Comparison of ENCODE assay signal across 5 cellular contexts in the genomic region with DNA sequence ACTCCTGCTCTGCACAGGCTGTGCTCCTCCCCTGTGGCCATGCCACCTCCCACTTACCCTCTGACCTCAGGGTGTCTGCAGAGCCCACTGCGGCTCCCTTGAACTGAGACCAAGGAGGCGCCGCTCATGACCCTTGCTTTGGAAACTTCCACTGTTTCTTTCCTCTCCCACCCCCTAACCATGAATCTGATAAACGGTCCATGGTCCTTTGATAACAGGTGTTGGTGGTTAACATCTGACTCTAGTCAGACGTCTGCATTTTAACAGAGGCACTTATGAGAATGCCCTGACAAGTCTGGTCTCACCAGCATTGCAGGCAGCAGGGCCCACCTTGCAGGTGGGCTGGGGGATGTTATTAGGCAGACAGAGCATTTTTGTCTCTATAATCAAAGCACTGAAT.
"Had no signal": no experiment of that assay in that cellular context is flagged by ENCODE, and none has a peak within 500 bp of the region (broad histone marks: within the 10 kb centered on the region; RNA-seq: fewer than 3 reads in every experiment).

No MANE protein-coding gene starts in this region.

- H2AFZ ChIP-seq: GM23338 had no signal

- H3K4me3 ChIP-seq: GM23338 had no signal

- DNase-seq: H9, HCEC 1CT, IMR-90, KBM-7 had no signal

- ATAC-seq: GM23338 had no signal

- H3K4me2 ChIP-seq: GM23338 had no signal
